ENCODE assay signal across 1 cellular context in genomic region chr21:31162079-31162699, GRCh38.
TF ChIP-seq lines count a peak whose summit lies in the region.

No MANE protein-coding gene starts in this region.

TF ChIP-seq in K562, 482 proteins besides CTCF, POLR2A, EP300 and RAD21 (continued from another document):
- peak; percentile 88 for TF ChIP-seq BCOR (IDR thresholded peaks at IDR 0.05)
- peak; percentile 38 to 54; a peak in 2 of 4 replicates for TF ChIP-seq KDM1A (IDR thresholded peaks at IDR 0.05)
- no peak for TF ChIP-seq STAT5B (CRISPR knock-in tag; IDR thresholded peaks at IDR 0.05)
- TF ChIP-seq ZFP36 (IDR thresholded peaks at IDR 0.05; ENCODE audit: low read depth, low read length, partially characterized antibody), result peak; percentile 84
